In genomic region chr1:90434460-90434859, GRCh38 we compare ENCODE assay signal across 14 cellular contexts.
DNase-seq lines count a peak whose midpoint lies in the region; ATAC-seq and TF ChIP-seq lines count a peak whose summit lies in the region.
"Had no signal": no experiment of that assay in that cellular context is flagged by ENCODE, and none has a peak within 500 bp of the region (broad histone marks: within the 10 kb centered on the region; RNA-seq: fewer than 3 reads in every experiment).

No MANE protein-coding gene starts in this region.

- no peak for TF ChIP-seq POLR2A in testis (IDR thresholded peaks at IDR 0.05)

- H3K4me2 ChIP-seq in KMS-11: no peak overlapping the region

- H3K27me3 ChIP-seq in KMS-11 (ENCODE audit: insufficient read depth, low read depth): no peaks in the 10 kb centered on the region
- no peaks in the 10 kb centered on the region for H3K27me3 ChIP-seq in kidney epithelial cell (ENCODE audit: control insufficient read depth, insufficient read depth, low read length)
- no peaks in the 10 kb centered on the region for H3K27me3 ChIP-seq in testis
- H3K27me3 ChIP-seq: sigmoid colon had no signal

- H3K4me3 ChIP-seq in KMS-11 (IDR thresholded peaks at IDR 0.05; ENCODE audit: insufficient read depth, low read depth, low read length) (no peak overlapping the region), astrocyte of the cerebellum (ENCODE audit: low read depth, low read length) (no peak overlapping the region), kidney epithelial cell (ENCODE audit: low read depth, low read length) (no peak overlapping the region), testis (no peak overlapping the region)
- H3K4me3 ChIP-seq: sigmoid colon had no signal

- DNase-seq in GM10266 (ENCODE audit: extremely low spot score): no peak
- no peak for DNase-seq in astrocyte of the cerebellum (ENCODE audit: low read depth)
- no peak for DNase-seq in kidney epithelial cell (ENCODE audit: low read depth)
- no peak for DNase-seq in testis
- DNase-seq in inferior parietal cortex (ENCODE audit: extremely low spot score): no peak
- DNase-seq: activated T-cell treated with anti-CD3 and anti-CD28 coated beads, Interleukin-2, amount 50 U/mL, for 4 hours; amygdala; effector memory CD8-positive, alpha-beta T cell; NCI-H2081 treated with DMSO at 0.1 percent for 48 hours; sigmoid colon had no signal

- no peaks in the 10 kb centered on the region for H3K4me1 ChIP-seq in KMS-11 (ENCODE audit: low read depth, poor library complexity, severe bottlenecking)
- no peaks in the 10 kb centered on the region for H3K4me1 ChIP-seq in testis
- H3K4me1 ChIP-seq: sigmoid colon had no signal

- no peaks in the 10 kb centered on the region for H3K9me3 ChIP-seq in testis
- H3K9me3 ChIP-seq: sigmoid colon had no signal

- TF ChIP-seq CTCF in GM10266 (IDR thresholded peaks at IDR 0.05; ENCODE audit: control insufficient read depth, insufficient read depth, low read depth, missing control alignments) (peak; percentile 14), KMS-11 (conservative IDR thresholded peaks at IDR 0.05; ENCODE audit: low read depth, low read length) (peak; percentile 25; the same call in 1 of the 2 replicates), astrocyte of the cerebellum (IDR thresholded peaks at IDR 0.05; ENCODE audit: low read depth, low read length, missing control alignments) (peak; percentile 20), kidney epithelial cell (IDR thresholded peaks at IDR 0.05; ENCODE audit: insufficient read depth, low read length, poor library complexity, severe bottlenecking) (peak; percentile 23), testis (IDR thresholded peaks at IDR 0.05) (no peak)

- no peak overlapping the region for H3K9ac ChIP-seq in KMS-11

- WGBS in testis, 2 donors: 70 to 71% methylated on average over 2 of the region's 2 CpGs

- no peak overlapping the region for H3K27ac ChIP-seq in KMS-11
- no peak overlapping the region for H3K27ac ChIP-seq in testis
- H3K27ac ChIP-seq: sigmoid colon had no signal

- H3K79me2 ChIP-seq in KMS-11 (ENCODE audit: insufficient read depth, low read depth): no peaks in the 10 kb centered on the region

- no peak overlapping the region for H2AFZ ChIP-seq in KMS-11 (ENCODE audit: low read depth)

- ATAC-seq in HG02884 (IDR thresholded peaks at IDR 0.05; ENCODE audit: unreplicated experiment): no peak
- ATAC-seq in HG02623 (IDR thresholded peaks at IDR 0.05; ENCODE audit: unreplicated experiment): no peak
- ATAC-seq: activated CD4-positive, CD25-positive, alpha-beta regulatory T cell treated with anti-CD3 and anti-CD28 coated beads, Interleukin-2, amount 50 U/mL, for 24 hours; activated T-cell treated with anti-CD3 and anti-CD28 coated beads, Interleukin-2, amount 50 U/mL, for 4 hours; effector memory CD8-positive, alpha-beta T cell had no signal

- H3K36me3 ChIP-seq in KMS-11 (ENCODE audit: insufficient read depth) (no peaks in the 10 kb centered on the region), kidney epithelial cell (ENCODE audit: control insufficient read depth, insufficient read depth, low read length) (no peaks in the 10 kb centered on the region), testis (ENCODE audit: low read depth, missing control alignments) (no peaks in the 10 kb centered on the region)
- H3K36me3 ChIP-seq: sigmoid colon had no signal

- H4K20me1 ChIP-seq in KMS-11 (ENCODE audit: insufficient read depth): no peaks in the 10 kb centered on the region

- intact Hi-C loops in testis (cut with DNase I; ENCODE audit: low total_unique reads): no loop called here

- in situ Hi-C loops in astrocyte of the cerebellum (cut with HindIII; ENCODE audit: low sequenced_read_pairs): no loop called here

Comparison
In these comparisons a context has a peak if more than half of its experiments do, and no peak if none do; other contexts are left out.
1. CTCF ChIP-seq: peak in GM10266 (single experiment), KMS-11 (single experiment), astrocyte of the cerebellum (single experiment) and kidney epithelial cell (single experiment); none in testis (0 of 3).